8 cellular contexts compared by ENCODE assay signal in the genomic region with DNA sequence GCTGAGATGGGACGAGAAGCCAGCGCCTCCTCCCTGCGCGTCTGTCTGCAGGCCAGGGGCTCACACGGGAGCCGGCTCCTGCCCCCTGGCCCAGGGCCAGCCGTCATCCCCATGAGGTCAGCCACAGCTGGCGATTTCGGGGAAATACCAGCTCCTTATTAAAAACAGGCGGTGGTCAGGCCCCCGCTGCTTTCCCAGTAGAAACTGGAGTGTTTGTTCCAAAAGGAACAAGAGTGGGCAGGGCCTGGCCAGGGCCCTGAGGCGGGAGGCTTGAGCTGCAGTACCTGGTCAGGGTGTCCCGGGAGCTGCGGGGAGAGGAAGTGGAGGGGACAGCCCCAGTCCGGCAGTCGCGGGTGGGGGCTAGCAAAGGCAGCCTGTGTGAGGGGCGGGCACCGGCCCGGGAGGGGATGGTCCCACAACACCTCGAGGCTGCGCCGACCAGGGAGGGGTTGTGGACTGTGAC.
A peak's percentile ranks its signal among the peaks of the same experiment; 100 is the strongest.
DNase-seq lines count a peak whose midpoint lies in the region; ATAC-seq and TF ChIP-seq lines count a peak whose summit lies in the region.

No MANE protein-coding gene starts in this region.

- H3K4me3 ChIP-seq in AG10803 (ENCODE audit: low read length) (peak overlapping the region; percentile 53), astrocyte of the cerebellum (ENCODE audit: low read depth, low read length) (peak overlapping the region; percentile 35), iPS-18c (ENCODE audit: insufficient read depth, low read depth, low read length) (peak overlapping the region; percentile 49), skeletal muscle cell (ENCODE audit: low read depth, low read length) (peak overlapping the region; percentile 42)

- TF ChIP-seq CTCF in AG10803 (conservative IDR thresholded peaks at IDR 0.05; ENCODE audit: low read length) (no peak), astrocyte of the cerebellum (IDR thresholded peaks at IDR 0.05; ENCODE audit: low read depth, low read length, missing control alignments) (no peak)

- in situ Hi-C loops in astrocyte of the cerebellum (cut with HindIII; ENCODE audit: low sequenced_read_pairs), result no loop called here

- ATAC-seq in GM19328 (IDR thresholded peaks at IDR 0.05; ENCODE audit: unreplicated experiment), result peak; percentile 51

- DNase-seq in AG10803 (ENCODE audit: low read depth) (peak; percentile 92), HS-27A (ENCODE audit: low read depth) (peak; percentile 26), astrocyte of the cerebellum (ENCODE audit: low read depth) (peak; percentile 81), skeletal muscle cell (ENCODE audit: low read depth) (peak; percentile 66), NCI-H2081 treated with DMSO at 0.1 percent for 48 hours (lab: John Stamatoyannopoulos, UW) (no peak), DMS153 treated with DMSO at 0.1 percent for 48 hours (lab: John Stamatoyannopoulos, UW; ENCODE audit: unreplicated experiment) (no peak)

- H3K9me3 ChIP-seq in iPS-18c (ENCODE audit: control insufficient read depth, insufficient read depth, low read length), result no peaks in the 10 kb centered on the region

Comparison
In these comparisons a context has a peak if more than half of its experiments do, and no peak if none do; other contexts are left out.
1. DNase-seq: peak in AG10803 (single experiment), HS-27A (single experiment), astrocyte of the cerebellum (single experiment) and skeletal muscle cell (single experiment); none in NCI-H2081 treated with DMSO at 0.1 percent for 48 hours (single experiment) and DMS153 treated with DMSO at 0.1 percent for 48 hours (single experiment).
2. Peak in every context shown above with its lines, with median percentiles within 50 percentile points of each other: H3K4me3 ChIP-seq.